ENCODE assay signal across 1 cellular context in the genomic region with DNA sequence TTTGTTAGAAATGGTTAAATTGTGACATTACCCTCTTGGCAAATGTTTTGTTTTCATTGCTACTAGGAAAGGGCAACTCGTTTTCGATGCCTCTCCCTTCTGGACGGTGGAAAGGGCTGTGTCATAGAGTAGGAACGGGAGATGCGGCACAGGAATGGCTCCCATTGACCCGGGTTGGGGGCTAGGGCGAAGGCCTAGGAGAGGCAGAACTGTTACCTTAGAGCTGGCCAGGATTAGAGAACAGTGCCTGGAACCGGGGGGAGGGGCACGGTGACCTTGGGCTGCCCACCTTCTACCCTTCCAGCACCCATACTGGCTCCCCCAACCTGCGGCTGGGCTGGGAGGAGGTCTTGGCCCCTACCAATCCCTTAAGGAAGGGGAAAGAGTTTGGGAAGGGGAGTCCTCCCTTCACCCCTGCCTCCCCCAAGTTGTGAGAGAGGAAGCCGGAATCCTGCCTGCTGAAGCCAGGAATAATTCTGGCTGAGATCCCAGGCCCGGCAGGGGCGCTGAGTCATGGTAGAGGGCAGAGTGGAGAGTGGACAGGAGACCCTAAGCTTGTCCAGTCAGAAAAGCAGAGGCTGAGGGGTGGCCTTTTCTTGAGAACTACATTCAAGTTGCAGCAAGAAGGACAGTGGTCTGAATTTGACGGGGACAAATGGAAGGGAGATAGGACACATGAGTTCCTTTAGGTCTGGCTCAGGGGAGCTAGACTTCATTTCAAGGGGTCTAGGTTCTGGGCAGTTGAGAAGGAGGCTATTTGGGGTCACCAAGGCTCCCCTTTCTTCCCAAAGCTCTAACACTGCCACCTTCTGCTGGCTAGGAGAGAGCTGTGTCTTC.
TF ChIP-seq lines count a peak whose summit lies in the region.

No MANE protein-coding gene starts in this region.

TF ChIP-seq in HepG2, 621 proteins besides CTCF, POLR2A, EP300 and RAD21 (continued from another document and continues in another):
- TF ChIP-seq, protein P1, sequence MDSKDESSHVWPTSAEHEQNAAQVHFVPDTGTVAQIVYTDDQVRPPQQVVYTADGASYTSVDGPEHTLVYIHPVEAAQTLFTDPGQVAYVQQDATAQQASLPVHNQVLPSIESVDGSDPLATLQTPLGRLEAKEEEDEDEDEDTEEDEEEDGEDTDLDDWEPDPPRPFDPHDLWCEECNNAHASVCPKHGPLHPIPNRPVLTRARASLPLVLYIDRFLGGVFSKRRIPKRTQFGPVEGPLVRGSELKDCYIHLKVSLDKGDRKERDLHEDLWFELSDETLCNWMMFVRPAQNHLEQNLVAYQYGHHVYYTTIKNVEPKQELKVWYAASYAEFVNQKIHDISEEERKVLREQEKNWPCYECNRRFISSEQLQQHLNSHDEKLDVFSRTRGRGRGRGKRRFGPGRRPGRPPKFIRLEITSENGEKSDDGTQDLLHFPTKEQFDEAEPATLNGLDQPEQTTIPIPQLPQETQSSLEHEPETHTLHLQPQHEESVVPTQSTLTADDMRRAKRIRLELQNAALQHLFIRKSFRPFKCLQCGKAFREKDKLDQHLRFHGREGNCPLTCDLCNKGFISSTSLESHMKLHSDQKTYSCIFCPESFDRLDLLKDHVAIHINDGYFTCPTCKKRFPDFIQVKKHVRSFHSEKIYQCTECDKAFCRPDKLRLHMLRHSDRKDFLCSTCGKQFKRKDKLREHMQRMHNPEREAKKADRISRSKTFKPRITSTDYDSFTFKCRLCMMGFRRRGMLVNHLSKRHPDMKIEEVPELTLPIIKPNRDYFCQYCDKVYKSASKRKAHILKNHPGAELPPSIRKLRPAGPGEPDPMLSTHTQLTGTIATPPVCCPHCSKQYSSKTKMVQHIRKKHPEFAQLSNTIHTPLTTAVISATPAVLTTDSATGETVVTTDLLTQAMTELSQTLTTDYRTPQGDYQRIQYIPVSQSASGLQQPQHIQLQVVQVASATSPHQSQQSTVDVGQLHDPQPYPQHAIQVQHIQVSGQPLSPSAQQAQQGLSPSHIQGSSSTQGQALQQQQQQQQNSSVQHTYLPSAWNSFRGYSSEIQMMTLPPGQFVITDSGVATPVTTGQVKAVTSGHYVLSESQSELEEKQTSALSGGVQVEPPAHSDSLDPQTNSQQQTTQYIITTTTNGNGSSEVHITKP (CRISPR knock-in tag; IDR thresholded peaks at IDR 0.05; ENCODE audit: low read depth) = 0 out of 2 replicates have a peak, but pooled peaks have one; percentile 30
- TF ChIP-seq MAFG (CRISPR knock-in tag; IDR thresholded peaks at IDR 0.05) (peak; percentile 94), ZFX (CRISPR knock-in tag; IDR thresholded peaks at IDR 0.05; ENCODE audit: low read depth) (peak; percentile 54), IRF2 (CRISPR knock-in tag; IDR thresholded peaks at IDR 0.05) (0 out of 2 replicates have a peak, but pooled peaks have one; percentile 37), ARNTL (CRISPR knock-in tag; IDR thresholded peaks at IDR 0.05) (peak; percentile 17; the same call in 1 of the 2 replicates), ZBTB38 (CRISPR knock-in tag; IDR thresholded peaks at IDR 0.05) (peak; percentile 31; the same call in 1 of the 2 replicates), XRCC5 (optimal IDR thresholded peaks at IDR 0.05; ENCODE audit: low read length) (peak; percentile 74), PITX1 (CRISPR knock-in tag; IDR thresholded peaks at IDR 0.05) (peak; percentile 13; the same call in 1 of the 2 replicates), ZNF616 (CRISPR knock-in tag; IDR thresholded peaks at IDR 0.05; ENCODE audit: low read depth) (no peak), SAP130 (CRISPR knock-in tag; IDR thresholded peaks at IDR 0.05; ENCODE audit: low read depth) (peak; percentile 82), ZNF292 (CRISPR knock-in tag; IDR thresholded peaks at IDR 0.05; ENCODE audit: borderline replicate concordance, low read depth) (peak; percentile 65; the same call in 1 of the 2 replicates), SOX13 (IDR thresholded peaks at IDR 0.05) (no peak), SOX13 (CRISPR knock-in tag; conservative IDR thresholded peaks at IDR 0.05 in 1 of 2, IDR thresholded peaks at IDR 0.05 in 1 of 2) (peak in 1 of 2 experiments; percentile 17; a peak in 1 of 4 replicates), GTF2F1 (IDR thresholded peaks at IDR 0.05; ENCODE audit: low read length) (no peak)
- TF ChIP-seq, protein P2, sequence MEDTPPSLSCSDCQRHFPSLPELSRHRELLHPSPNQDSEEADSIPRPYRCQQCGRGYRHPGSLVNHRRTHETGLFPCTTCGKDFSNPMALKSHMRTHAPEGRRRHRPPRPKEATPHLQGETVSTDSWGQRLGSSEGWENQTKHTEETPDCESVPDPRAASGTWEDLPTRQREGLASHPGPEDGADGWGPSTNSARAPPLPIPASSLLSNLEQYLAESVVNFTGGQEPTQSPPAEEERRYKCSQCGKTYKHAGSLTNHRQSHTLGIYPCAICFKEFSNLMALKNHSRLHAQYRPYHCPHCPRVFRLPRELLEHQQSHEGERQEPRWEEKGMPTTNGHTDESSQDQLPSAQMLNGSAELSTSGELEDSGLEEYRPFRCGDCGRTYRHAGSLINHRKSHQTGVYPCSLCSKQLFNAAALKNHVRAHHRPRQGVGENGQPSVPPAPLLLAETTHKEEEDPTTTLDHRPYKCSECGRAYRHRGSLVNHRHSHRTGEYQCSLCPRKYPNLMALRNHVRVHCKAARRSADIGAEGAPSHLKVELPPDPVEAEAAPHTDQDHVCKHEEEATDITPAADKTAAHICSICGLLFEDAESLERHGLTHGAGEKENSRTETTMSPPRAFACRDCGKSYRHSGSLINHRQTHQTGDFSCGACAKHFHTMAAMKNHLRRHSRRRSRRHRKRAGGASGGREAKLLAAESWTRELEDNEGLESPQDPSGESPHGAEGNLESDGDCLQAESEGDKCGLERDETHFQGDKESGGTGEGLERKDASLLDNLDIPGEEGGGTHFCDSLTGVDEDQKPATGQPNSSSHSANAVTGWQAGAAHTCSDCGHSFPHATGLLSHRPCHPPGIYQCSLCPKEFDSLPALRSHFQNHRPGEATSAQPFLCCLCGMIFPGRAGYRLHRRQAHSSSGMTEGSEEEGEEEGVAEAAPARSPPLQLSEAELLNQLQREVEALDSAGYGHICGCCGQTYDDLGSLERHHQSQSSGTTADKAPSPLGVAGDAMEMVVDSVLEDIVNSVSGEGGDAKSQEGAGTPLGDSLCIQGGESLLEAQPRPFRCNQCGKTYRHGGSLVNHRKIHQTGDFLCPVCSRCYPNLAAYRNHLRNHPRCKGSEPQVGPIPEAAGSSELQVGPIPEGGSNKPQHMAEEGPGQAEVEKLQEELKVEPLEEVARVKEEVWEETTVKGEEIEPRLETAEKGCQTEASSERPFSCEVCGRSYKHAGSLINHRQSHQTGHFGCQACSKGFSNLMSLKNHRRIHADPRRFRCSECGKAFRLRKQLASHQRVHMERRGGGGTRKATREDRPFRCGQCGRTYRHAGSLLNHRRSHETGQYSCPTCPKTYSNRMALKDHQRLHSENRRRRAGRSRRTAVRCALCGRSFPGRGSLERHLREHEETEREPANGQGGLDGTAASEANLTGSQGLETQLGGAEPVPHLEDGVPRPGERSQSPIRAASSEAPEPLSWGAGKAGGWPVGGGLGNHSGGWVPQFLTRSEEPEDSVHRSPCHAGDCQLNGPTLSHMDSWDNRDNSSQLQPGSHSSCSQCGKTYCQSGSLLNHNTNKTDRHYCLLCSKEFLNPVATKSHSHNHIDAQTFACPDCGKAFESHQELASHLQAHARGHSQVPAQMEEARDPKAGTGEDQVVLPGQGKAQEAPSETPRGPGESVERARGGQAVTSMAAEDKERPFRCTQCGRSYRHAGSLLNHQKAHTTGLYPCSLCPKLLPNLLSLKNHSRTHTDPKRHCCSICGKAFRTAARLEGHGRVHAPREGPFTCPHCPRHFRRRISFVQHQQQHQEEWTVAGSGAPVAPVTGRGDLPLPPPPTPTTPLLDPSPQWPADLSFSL (CRISPR knock-in tag; IDR thresholded peaks at IDR 0.05) = no peak
- TF ChIP-seq, protein P3, sequence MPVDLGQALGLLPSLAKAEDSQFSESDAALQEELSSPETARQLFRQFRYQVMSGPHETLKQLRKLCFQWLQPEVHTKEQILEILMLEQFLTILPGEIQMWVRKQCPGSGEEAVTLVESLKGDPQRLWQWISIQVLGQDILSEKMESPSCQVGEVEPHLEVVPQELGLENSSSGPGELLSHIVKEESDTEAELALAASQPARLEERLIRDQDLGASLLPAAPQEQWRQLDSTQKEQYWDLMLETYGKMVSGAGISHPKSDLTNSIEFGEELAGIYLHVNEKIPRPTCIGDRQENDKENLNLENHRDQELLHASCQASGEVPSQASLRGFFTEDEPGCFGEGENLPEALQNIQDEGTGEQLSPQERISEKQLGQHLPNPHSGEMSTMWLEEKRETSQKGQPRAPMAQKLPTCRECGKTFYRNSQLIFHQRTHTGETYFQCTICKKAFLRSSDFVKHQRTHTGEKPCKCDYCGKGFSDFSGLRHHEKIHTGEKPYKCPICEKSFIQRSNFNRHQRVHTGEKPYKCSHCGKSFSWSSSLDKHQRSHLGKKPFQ (CRISPR knock-in tag; IDR thresholded peaks at IDR 0.05; ENCODE audit: insufficient replicate concordance) = no peak
- TF ChIP-seq, protein P4, sequence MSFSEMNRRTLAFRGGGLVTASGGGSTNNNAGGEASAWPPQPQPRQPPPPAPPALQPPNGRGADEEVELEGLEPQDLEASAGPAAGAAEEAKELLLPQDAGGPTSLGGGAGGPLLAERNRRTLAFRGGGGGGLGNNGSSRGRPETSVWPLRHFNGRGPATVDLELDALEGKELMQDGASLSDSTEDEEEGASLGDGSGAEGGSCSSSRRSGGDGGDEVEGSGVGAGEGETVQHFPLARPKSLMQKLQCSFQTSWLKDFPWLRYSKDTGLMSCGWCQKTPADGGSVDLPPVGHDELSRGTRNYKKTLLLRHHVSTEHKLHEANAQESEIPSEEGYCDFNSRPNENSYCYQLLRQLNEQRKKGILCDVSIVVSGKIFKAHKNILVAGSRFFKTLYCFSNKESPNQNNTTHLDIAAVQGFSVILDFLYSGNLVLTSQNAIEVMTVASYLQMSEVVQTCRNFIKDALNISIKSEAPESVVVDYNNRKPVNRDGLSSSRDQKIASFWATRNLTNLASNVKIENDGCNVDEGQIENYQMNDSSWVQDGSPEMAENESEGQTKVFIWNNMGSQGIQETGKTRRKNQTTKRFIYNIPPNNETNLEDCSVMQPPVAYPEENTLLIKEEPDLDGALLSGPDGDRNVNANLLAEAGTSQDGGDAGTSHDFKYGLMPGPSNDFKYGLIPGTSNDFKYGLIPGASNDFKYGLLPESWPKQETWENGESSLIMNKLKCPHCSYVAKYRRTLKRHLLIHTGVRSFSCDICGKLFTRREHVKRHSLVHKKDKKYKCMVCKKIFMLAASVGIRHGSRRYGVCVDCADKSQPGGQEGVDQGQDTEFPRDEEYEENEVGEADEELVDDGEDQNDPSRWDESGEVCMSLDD (CRISPR knock-in tag; IDR thresholded peaks at IDR 0.05; ENCODE audit: borderline replicate concordance) = peak; percentile 44; the same call in 1 of the 2 replicates
- TF ChIP-seq, protein P5, sequence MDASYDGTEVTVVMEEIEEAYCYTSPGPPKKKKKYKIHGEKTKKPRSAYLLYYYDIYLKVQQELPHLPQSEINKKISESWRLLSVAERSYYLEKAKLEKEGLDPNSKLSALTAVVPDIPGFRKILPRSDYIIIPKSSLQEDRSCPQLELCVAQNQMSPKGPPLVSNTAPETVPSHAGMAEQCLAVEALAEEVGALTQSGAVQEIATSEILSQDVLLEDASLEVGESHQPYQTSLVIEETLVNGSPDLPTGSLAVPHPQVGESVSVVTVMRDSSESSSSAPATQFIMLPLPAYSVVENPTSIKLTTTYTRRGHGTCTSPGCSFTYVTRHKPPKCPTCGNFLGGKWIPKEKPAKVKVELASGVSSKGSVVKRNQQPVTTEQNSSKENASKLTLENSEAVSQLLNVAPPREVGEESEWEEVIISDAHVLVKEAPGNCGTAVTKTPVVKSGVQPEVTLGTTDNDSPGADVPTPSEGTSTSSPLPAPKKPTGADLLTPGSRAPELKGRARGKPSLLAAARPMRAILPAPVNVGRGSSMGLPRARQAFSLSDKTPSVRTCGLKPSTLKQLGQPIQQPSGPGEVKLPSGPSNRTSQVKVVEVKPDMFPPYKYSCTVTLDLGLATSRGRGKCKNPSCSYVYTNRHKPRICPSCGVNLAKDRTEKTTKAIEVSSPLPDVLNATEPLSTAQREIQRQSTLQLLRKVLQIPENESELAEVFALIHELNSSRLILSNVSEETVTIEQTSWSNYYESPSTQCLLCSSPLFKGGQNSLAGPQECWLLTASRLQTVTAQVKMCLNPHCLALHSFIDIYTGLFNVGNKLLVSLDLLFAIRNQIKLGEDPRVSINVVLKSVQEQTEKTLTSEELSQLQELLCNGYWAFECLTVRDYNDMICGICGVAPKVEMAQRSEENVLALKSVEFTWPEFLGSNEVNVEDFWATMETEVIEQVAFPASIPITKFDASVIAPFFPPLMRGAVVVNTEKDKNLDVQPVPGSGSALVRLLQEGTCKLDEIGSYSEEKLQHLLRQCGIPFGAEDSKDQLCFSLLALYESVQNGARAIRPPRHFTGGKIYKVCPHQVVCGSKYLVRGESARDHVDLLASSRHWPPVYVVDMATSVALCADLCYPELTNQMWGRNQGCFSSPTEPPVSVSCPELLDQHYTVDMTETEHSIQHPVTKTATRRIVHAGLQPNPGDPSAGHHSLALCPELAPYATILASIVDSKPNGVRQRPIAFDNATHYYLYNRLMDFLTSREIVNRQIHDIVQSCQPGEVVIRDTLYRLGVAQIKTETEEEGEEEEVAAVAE (CRISPR knock-in tag; IDR thresholded peaks at IDR 0.05; ENCODE audit: borderline replicate concordance) = peak; percentile 82; the same call in 1 of the 2 replicates
- TF ChIP-seq, protein P6, sequence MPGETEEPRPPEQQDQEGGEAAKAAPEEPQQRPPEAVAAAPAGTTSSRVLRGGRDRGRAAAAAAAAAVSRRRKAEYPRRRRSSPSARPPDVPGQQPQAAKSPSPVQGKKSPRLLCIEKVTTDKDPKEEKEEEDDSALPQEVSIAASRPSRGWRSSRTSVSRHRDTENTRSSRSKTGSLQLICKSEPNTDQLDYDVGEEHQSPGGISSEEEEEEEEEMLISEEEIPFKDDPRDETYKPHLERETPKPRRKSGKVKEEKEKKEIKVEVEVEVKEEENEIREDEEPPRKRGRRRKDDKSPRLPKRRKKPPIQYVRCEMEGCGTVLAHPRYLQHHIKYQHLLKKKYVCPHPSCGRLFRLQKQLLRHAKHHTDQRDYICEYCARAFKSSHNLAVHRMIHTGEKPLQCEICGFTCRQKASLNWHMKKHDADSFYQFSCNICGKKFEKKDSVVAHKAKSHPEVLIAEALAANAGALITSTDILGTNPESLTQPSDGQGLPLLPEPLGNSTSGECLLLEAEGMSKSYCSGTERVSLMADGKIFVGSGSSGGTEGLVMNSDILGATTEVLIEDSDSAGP (CRISPR knock-in tag; IDR thresholded peaks at IDR 0.05; ENCODE audit: borderline replicate concordance) = peak; percentile 63; the same call in 1 of the 2 replicates
